Comparison of ENCODE assay signal across 15 cellular contexts in the genomic region with DNA sequence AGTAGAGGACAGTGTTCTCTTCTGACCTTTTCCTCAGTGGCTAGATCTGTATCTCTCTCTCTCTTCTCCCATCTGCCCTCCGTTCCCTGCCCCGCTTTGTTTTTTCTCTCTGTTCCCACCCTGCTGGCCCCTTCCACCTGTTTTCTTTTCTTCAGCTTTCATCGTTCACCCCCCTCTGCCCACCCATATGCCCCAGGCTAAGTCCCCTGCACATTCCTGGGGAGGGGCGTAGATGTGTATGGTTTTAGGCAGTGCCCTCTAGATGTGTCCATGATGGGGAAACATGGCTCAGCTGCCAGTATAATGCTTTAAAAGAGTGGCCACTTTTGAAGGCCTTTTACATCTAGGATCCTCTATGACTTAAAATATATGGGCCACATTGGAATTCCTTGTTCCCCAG. TPM values are rescaled to one million over a fixed set of nuclear protein-coding genes. Genes with fewer than 3 reads are reported as not detected.
DNase-seq lines count a peak whose midpoint lies in the region; TF ChIP-seq lines count a peak whose summit lies in the region.
"Had no signal": no experiment of that assay in that cellular context is flagged by ENCODE, and none has a peak within 500 bp of the region (broad histone marks: within the 10 kb centered on the region; RNA-seq: fewer than 3 reads in every experiment).

No MANE protein-coding gene starts in this region.

- no peak overlapping the region for H3K9ac ChIP-seq in smooth muscle cell (ENCODE audit: low read depth)
- H3K9ac ChIP-seq: BLaER1 treated with 17β-estradiol and CSF1 and Interleukin-3, amounts not matched to agents 10 nM and 100 nM had no signal

- H3K27ac Mint-ChIP-seq in Calu3 (ENCODE audit: unreplicated experiment) = peak overlapping the region; percentile 37
- H3K27ac Mint-ChIP-seq: CD4-positive, CD25-positive, alpha-beta regulatory T cell had no signal

- no peaks in the 10 kb centered on the region for H3K27me3 Mint-ChIP-seq in Calu3 (ENCODE audit: unreplicated experiment)

- H4K20me1 ChIP-seq in smooth muscle cell (ENCODE audit: low read depth) (no peaks in the 10 kb centered on the region), osteoblast (ENCODE audit: insufficient read depth, low read length) (no peaks in the 10 kb centered on the region), OCI-LY7 (ENCODE audit: insufficient read depth, low read length) (no peaks in the 10 kb centered on the region)
- H4K20me1 ChIP-seq: BLaER1 treated with 17β-estradiol and CSF1 and Interleukin-3, amounts not matched to agents 10 nM and 100 nM had no signal

- H3K27me3 ChIP-seq in esophagus squamous epithelium = no peaks in the 10 kb centered on the region
- no peaks in the 10 kb centered on the region for H3K27me3 ChIP-seq in smooth muscle cell (ENCODE audit: low read depth)
- peaks cover 41% of the 10 kb centered on the region for H3K27me3 ChIP-seq in osteoblast (ENCODE audit: insufficient read depth, low read length)
- H3K27me3 ChIP-seq: BLaER1 treated with 17β-estradiol and CSF1 and Interleukin-3, amounts not matched to agents 10 nM and 100 nM had no signal

- no peaks in the 10 kb centered on the region for H3K36me3 Mint-ChIP-seq in Calu3 (ENCODE audit: insufficient read depth, unreplicated experiment)
- H3K36me3 Mint-ChIP-seq: CD4-positive, CD25-positive, alpha-beta regulatory T cell had no signal

- CTCF ChIA-PET in Calu3 (lab: Charles Lee) (interaction anchor here (2.1 to 2.4 kb wide), 2 partner anchors 11 to 14 kb away, joined by 9 to 15 read pairs; a partner anchor contains a TSS), RWPE1 (lab: Yijun Ruan, JAX) (interaction anchor here (0.6 to 1.6 kb wide), 2 partner anchors 11 to 454 kb away, joined by 5 to 6 read pairs; no protein-coding TSS in a partner anchor), OCI-LY7 (lab: Charles Lee; ENCODE audit: unreplicated experiment) (interaction anchor here (0.7 kb wide), 1 partner anchor 8 kb away, joined by 3 read pairs; no protein-coding TSS in a partner anchor)

- TF ChIP-seq CTCF in Calu3 (IDR thresholded peaks at IDR 0.05; ENCODE audit: unreplicated experiment) = no peak
- TF ChIP-seq CTCF in RWPE1 (conservative IDR thresholded peaks at IDR 0.05; ENCODE audit: low read depth) = no peak
- TF ChIP-seq CTCF in esophagus squamous epithelium (IDR thresholded peaks at IDR 0.05) = no peak
- TF ChIP-seq CTCF in smooth muscle cell (IDR thresholded peaks at IDR 0.05; ENCODE audit: borderline replicate concordance, insufficient read depth, poor library complexity, severe bottlenecking) = no peak
- TF ChIP-seq CTCF in osteoblast (IDR thresholded peaks at IDR 0.05; ENCODE audit: extremely low read depth, low read depth, low read length) = no peak
- no peak for TF ChIP-seq CTCF in OCI-LY7 (conservative IDR thresholded peaks at IDR 0.05; ENCODE audit: low read length)

- peaks cover 51% of the 10 kb centered on the region for H3K4me1 Mint-ChIP-seq in Calu3 (ENCODE audit: low read depth, unreplicated experiment)

- no peak for TF ChIP-seq POLR2A in esophagus squamous epithelium (IDR thresholded peaks at IDR 0.05)

- H3K4me3 Mint-ChIP-seq in Calu3 (ENCODE audit: low read depth, unreplicated experiment) = peak overlapping the region; percentile 7
- H3K4me3 Mint-ChIP-seq: CD4-positive, CD25-positive, alpha-beta regulatory T cell had no signal

- H3K9me3 Mint-ChIP-seq in Calu3 (ENCODE audit: low read depth, unreplicated experiment) = peaks cover 3% of the 10 kb centered on the region

- H3K4me3 ChIP-seq in esophagus squamous epithelium = no peak overlapping the region
- H3K4me3 ChIP-seq in smooth muscle cell = no peak overlapping the region
- no peak overlapping the region for H3K4me3 ChIP-seq in osteoblast (ENCODE audit: insufficient read depth, low read length)
- H3K4me3 ChIP-seq in OCI-LY7 (ENCODE audit: low read depth, low read length, poor library complexity, severe bottlenecking) = no peak overlapping the region
- H3K4me3 ChIP-seq: BLaER1 treated with 17β-estradiol and CSF1 and Interleukin-3, amounts not matched to agents 10 nM and 100 nM; HAP-1 had no signal

- H3K4me1 ChIP-seq in esophagus squamous epithelium (peaks cover 9 to 38% (median 12%) of the 10 kb centered on the region in 3 donors), smooth muscle cell (ENCODE audit: low read depth) (peaks cover 13% of the 10 kb centered on the region), osteoblast (ENCODE audit: insufficient read depth, low read length) (no peaks in the 10 kb centered on the region), OCI-LY7 (ENCODE audit: insufficient read depth, low read length, poor library complexity, severe bottlenecking) (no peaks in the 10 kb centered on the region)
- H3K4me1 ChIP-seq: HAP-1 had no signal

- H3K4me2 ChIP-seq in smooth muscle cell = no peak overlapping the region
- H3K4me2 ChIP-seq in osteoblast (ENCODE audit: insufficient read depth, low read length) = no peak overlapping the region
- no peak overlapping the region for H3K4me2 ChIP-seq in OCI-LY7 (ENCODE audit: low read length)
- H3K4me2 ChIP-seq: BLaER1 treated with 17β-estradiol and CSF1 and Interleukin-3, amounts not matched to agents 10 nM and 100 nM had no signal

- H3K9me3 ChIP-seq in esophagus squamous epithelium (no peaks in the 10 kb centered on the region), smooth muscle cell (replicated peaks; ENCODE audit: low read depth) (no peaks in the 10 kb centered on the region), osteoblast (ENCODE audit: low read depth, low read length) (no peaks in the 10 kb centered on the region), OCI-LY7 (ENCODE audit: low read length) (no peaks in the 10 kb centered on the region)
- H3K9me3 ChIP-seq: BLaER1 treated with 17β-estradiol and CSF1 and Interleukin-3, amounts not matched to agents 10 nM and 100 nM; HAP-1 had no signal

- 74 to 85% methylated on average over 4 of the region's 4 CpGs for WGBS in esophagus squamous epithelium, 2 donors
- WGBS in smooth muscle cell (ENCODE audit: low lambda C conversion rate) = 77% methylated on average over 4 of the region's 4 CpGs

- no peaks in the 10 kb centered on the region for H3K79me2 ChIP-seq in smooth muscle cell (ENCODE audit: low read depth)
- H3K79me2 ChIP-seq in osteoblast (ENCODE audit: insufficient read depth, low read length) = no peaks in the 10 kb centered on the region
- H3K79me2 ChIP-seq in OCI-LY7 (ENCODE audit: insufficient read depth, low read depth, low read length) = no peaks in the 10 kb centered on the region

- no peaks in the 10 kb centered on the region for H3F3A ChIP-seq in smooth muscle cell (ENCODE audit: low read depth)

- H2AFZ ChIP-seq in smooth muscle cell (ENCODE audit: low read depth) = no peak overlapping the region
- no peak overlapping the region for H2AFZ ChIP-seq in osteoblast (ENCODE audit: low read length)
- no peak overlapping the region for H2AFZ ChIP-seq in OCI-LY7 (ENCODE audit: low read length)

- no peak for DNase-seq in Calu3
- no peak for DNase-seq in RWPE1 (ENCODE audit: low spot score)
- no peak for DNase-seq in esophagus squamous epithelium (lab: John Stamatoyannopoulos, UW)
- no peak for DNase-seq in smooth muscle cell (lab: John Stamatoyannopoulos, UW; ENCODE audit: unreplicated experiment)
- DNase-seq in osteoblast (ENCODE audit: insufficient read length, low spot score, missing footprints) = no peak
- DNase-seq in cortex of kidney (lab: John Stamatoyannopoulos, UW) = no peak
- DNase-seq in OCI-LY7 (ENCODE audit: low spot score) = no peak
- DNase-seq: ACHN; CD4-positive, CD25-positive, alpha-beta regulatory T cell; DMS153; DMS79 treated with DMSO at 0.1 percent for 48 hours; EL; IMR-90 had no signal

- H3K36me3 ChIP-seq in esophagus squamous epithelium (no peaks in the 10 kb centered on the region), smooth muscle cell (ENCODE audit: low read depth) (no peaks in the 10 kb centered on the region), osteoblast (ENCODE audit: insufficient read depth, low read length) (no peaks in the 10 kb centered on the region), OCI-LY7 (ENCODE audit: insufficient read depth, low read length) (no peaks in the 10 kb centered on the region)
- H3K36me3 ChIP-seq: BLaER1 treated with 17β-estradiol and CSF1 and Interleukin-3, amounts not matched to agents 10 nM and 100 nM; HAP-1 had no signal

- intact Hi-C loops in Calu3 (cut with micrococcal nuclease; ENCODE audit: unreplicated experiment) (no loop called here), esophagus squamous epithelium (cut with DNase I) (no loop called here), OCI-LY7 (cut with micrococcal nuclease; ENCODE audit: unreplicated experiment) (no loop called here)

- H3K27ac ChIP-seq in RWPE1 (peak overlapping the region; percentile 85), esophagus squamous epithelium (peak overlapping the region; percentile 70 to 90 (median 76)), smooth muscle cell (ENCODE audit: low read depth) (peak overlapping the region; percentile 79), osteoblast (ENCODE audit: low read depth, low read length) (no peak overlapping the region), OCI-LY7 (ENCODE audit: low read depth, low read length, poor library complexity, severe bottlenecking) (no peak overlapping the region)
- H3K27ac ChIP-seq: BLaER1 treated with 17β-estradiol and CSF1 and Interleukin-3, amounts not matched to agents 10 nM and 100 nM had no signal

- POLR2A ChIA-PET in RWPE1 (lab: Yijun Ruan, JAX; ENCODE audit: low non-redundant PET) = no interaction called here
- POLR2A ChIA-PET in OCI-LY7 (lab: Charles Lee) = interaction anchor here (0.5 kb wide), 1 partner anchor 443 kb away, joined by 3 read pairs; no protein-coding TSS in a partner anchor

- no peaks in the 10 kb centered on the region for H3K9me2 ChIP-seq in OCI-LY7 (ENCODE audit: insufficient read depth, low read length)

- BruUV-seq in Calu3 (replicated peaks; lab: Mats Ljungman, UMichigan) (no TSS peak), OCI-LY7 (replicated peaks; lab: Mats Ljungman, UMichigan) (no TSS peak)

RNA-seq across cellular contexts. Expression of a gene that starts 13.6 kb away (rescaled TPM):
- total RNA-seq in Calu3 (2022) (1,217 and 1,326 TPM in 2 replicates), esophagus squamous epithelium (1,000 to 10,000 TPM in 3 of 4 donors, 100 to 1,000 TPM in 1; 900 to 2,319 (median 1,590) TPM), smooth muscle cell (990 and 1,481 TPM in 2 replicates), osteoblast (142 and 167 TPM in 2 replicates), OCI-LY7 (2022) (24.3 and 27.1 TPM in 2 replicates)
- 2,824 and 4,054 TPM in 2 replicates for polyA plus RNA-seq in smooth muscle cell
- total RNA-seq in OCI-LY7 (2014; rRNA removed; shearing (Covaris generic)) = not detected in 2 replicates

RNA-seq across cellular contexts. Expression of a gene that starts 29.6 kb away (rescaled TPM):
- total RNA-seq in Calu3 (2022) (882 and 921 TPM in 2 replicates), esophagus squamous epithelium (100 to 1,000 TPM; 301 to 611 (median 447) TPM), smooth muscle cell (339 and 477 TPM in 2 replicates), osteoblast (103 and 116 TPM in 2 replicates), OCI-LY7 (2022) (2.6 and 4.1 TPM in 2 replicates)
- polyA plus RNA-seq in smooth muscle cell = 1,351 and 2,073 TPM in 2 replicates
- not detected in 2 replicates for total RNA-seq in OCI-LY7 (2014; rRNA removed; shearing (Covaris generic))

Comparison
In these comparisons a context has a peak if more than half of its experiments do, and no peak if none do; other contexts are left out.
1. H3K27ac ChIP-seq: peak in RWPE1 (single experiment), esophagus squamous epithelium (4 of 4) and smooth muscle cell (single experiment); none in osteoblast (single experiment) and OCI-LY7 (single experiment).
2. RNA of a gene that starts 29.6 kb away (total RNA-seq): 882 to 921 TPM in Calu3, 301 to 611 TPM in esophagus squamous epithelium, 339 to 477 TPM in smooth muscle cell and 103 to 116 TPM in osteoblast; 2.6 to 4.1 TPM in OCI-LY7; every median in the first group is over 10 times any median in the second.